ENCODE assay signal across 39 cellular contexts in the genomic region with DNA sequence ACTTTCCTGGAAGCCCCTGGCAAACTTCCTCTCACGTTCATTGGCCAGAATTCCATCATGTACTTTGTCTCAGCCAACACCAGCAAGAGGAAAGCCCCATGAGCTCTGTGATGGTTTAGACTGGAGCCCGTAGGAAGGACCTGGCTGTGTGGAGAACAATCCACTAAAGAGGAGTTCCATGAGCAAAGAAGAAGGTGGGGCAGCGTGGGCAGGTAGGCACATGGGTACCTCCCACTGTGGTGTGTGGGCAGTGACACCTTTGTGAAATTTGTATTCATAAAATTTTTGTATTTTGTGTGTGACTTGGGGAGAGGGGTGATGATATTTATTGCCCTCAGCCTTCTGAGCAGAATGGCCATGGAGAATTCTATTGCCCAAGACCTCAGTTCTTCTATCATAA.
"Had no signal": no experiment of that assay in that cellular context is flagged by ENCODE, and none has a peak within 500 bp of the region (broad histone marks: within the 10 kb centered on the region; RNA-seq: fewer than 3 reads in every experiment).

No MANE protein-coding gene starts in this region.

- H3K9me3 Mint-ChIP-seq: activated naive CD4-positive, alpha-beta T cell treated with anti-CD3 and anti-CD28 coated beads for 36 hours; activated naive CD4-positive, alpha-beta T cell treated with anti-CD3 and anti-CD28 coated beads, Interleukin-2, amount 50 U/mL, for 24 hours; activated naive CD4-positive, alpha-beta T cell treated with anti-CD3 and anti-CD28 coated beads, Interleukin-2, amount 50 U/mL, for 72 hours; activated naive CD8-positive, alpha-beta T cell treated with anti-CD3 and anti-CD28 coated beads for 36 hours; activated naive CD8-positive, alpha-beta T cell treated with anti-CD3 and anti-CD28 coated beads, Interleukin-2, amount 10 ng/mL, durations not matched to agents 7 days and 5 days; activated naive CD8-positive, alpha-beta T cell treated with anti-CD3 and anti-CD28 coated beads, Interleukin-2, amount 50 U/mL, for 24 hours; activated T-cell treated with anti-CD3 and anti-CD28 coated beads, Interleukin-2, amount 50 U/mL, for 24 hours; activated T-cell treated with anti-CD3 and anti-CD28 coated beads, Interleukin-2, amount 50 U/mL, for 4 hours; activated T-cell treated with anti-CD3 and anti-CD28 coated beads, Interleukin-2, amount 50 U/mL, for 72 hours; activated T-helper 17 cell treated with anti-CD3 and anti-CD28 coated beads, Interleukin-2, amount 50 U/mL, for 72 hours; activated T-helper 2 cell treated with anti-CD3 and anti-CD28 coated beads, Interferon-gamma antibody, Interleukin-2, Interleukin-4, amounts not matched to agents 10 μg/mL and 5 μg/mL and 100 μg/mL, durations not matched to agents 14 hours and 24 hours and 36 hours; central memory CD8-positive, alpha-beta T cell had no signal

- H3K9me3 ChIP-seq: adrenal gland, ascending aorta, body of pancreas, breast epithelium had no signal

- ATAC-seq: activated naive CD4-positive, alpha-beta T cell treated with anti-CD3 and anti-CD28 coated beads, Interleukin-2, amount 50 U/mL, for 72 hours; activated naive CD8-positive, alpha-beta T cell treated with anti-CD3 and anti-CD28 coated beads, Interleukin-2, amount 50 U/mL, for 24 hours; activated T-cell treated with anti-CD3 and anti-CD28 coated beads, Interleukin-2, amount 50 U/mL, for 4 hours; activated T-cell treated with anti-CD3 and anti-CD28 coated beads, Interleukin-2, amount 50 U/mL, for 72 hours; activated T-helper 17 cell treated with anti-CD3 and anti-CD28 coated beads, Interleukin-2, amount 50 U/mL, for 72 hours; body of pancreas had no signal

- H3K4me1 ChIP-seq: adrenal gland, ascending aorta, breast epithelium had no signal

- H3K27me3 Mint-ChIP-seq: activated naive CD4-positive, alpha-beta T cell treated with anti-CD3 and anti-CD28 coated beads, Interleukin-2, amount 10 ng/mL, durations not matched to agents 7 days and 5 days; activated naive CD4-positive, alpha-beta T cell treated with anti-CD3 and anti-CD28 coated beads, Interleukin-2, amount 50 U/mL, for 24 hours; activated naive CD8-positive, alpha-beta T cell; activated naive CD8-positive, alpha-beta T cell treated with anti-CD3 and anti-CD28 coated beads for 36 hours; activated naive CD8-positive, alpha-beta T cell treated with anti-CD3 and anti-CD28 coated beads, Interleukin-2, amount 10 ng/mL, durations not matched to agents 7 days and 5 days; activated naive CD8-positive, alpha-beta T cell treated with anti-CD3 and anti-CD28 coated beads, Interleukin-2, amount 50 U/mL, for 24 hours; activated T-cell treated with anti-CD3 and anti-CD28 coated beads, Interleukin-2, amount 50 U/mL, for 24 hours; activated T-helper 17 cell treated with anti-CD3 and anti-CD28 coated beads, Interleukin-2, amount 50 U/mL, for 72 hours; brain; central memory CD8-positive, alpha-beta T cell had no signal

- H3K4me3 ChIP-seq: adrenal gland, ascending aorta, body of pancreas, breast epithelium, cardiac muscle cell had no signal

- FAIRE-seq: astrocyte, bronchial epithelial cell had no signal

- H3K27me3 ChIP-seq: adrenal gland, ascending aorta, body of pancreas, brain microvascular endothelial cell, breast epithelium, cardiac muscle cell had no signal

- H3K36me3 ChIP-seq: adrenal gland, brain microvascular endothelial cell, breast epithelium, cardiac muscle cell had no signal

- DNase-seq: activated effector memory CD4-positive, alpha-beta T cell treated with anti-CD3 and anti-CD28 coated beads, Interleukin-2, amount 50 U/mL, for 16 hours; activated effector memory CD4-positive, alpha-beta T cell treated with Interleukin-2 at 50 U/mL for 16 hours; activated gamma-delta T cell; activated gamma-delta T cell treated with Interleukin-2 at 50 U/mL for 16 hours; activated naive CD4-positive, alpha-beta T cell; activated naive CD4-positive, alpha-beta T cell treated with anti-CD3 and anti-CD28 coated beads for 36 hours; activated naive CD4-positive, alpha-beta T cell treated with anti-CD3 and anti-CD28 coated beads, Interleukin-2, amount 10 ng/mL, durations not matched to agents 7 days and 5 days; activated naive CD4-positive, alpha-beta T cell treated with anti-CD3 and anti-CD28 coated beads, Interleukin-2, amount 50 U/mL, for 16 hours; activated naive CD4-positive, alpha-beta T cell treated with Interleukin-2 at 50 U/mL for 16 hours; activated naive CD8-positive, alpha-beta T cell treated with anti-CD3 and anti-CD28 coated beads for 36 hours; activated naive CD8-positive, alpha-beta T cell treated with anti-CD3 and anti-CD28 coated beads, Interleukin-2, amount 10 ng/mL, durations not matched to agents 7 days and 5 days; activated naive CD8-positive, alpha-beta T cell treated with anti-CD3 and anti-CD28 coated beads, Interleukin-2, amount 50 U/mL, for 24 hours; activated T-cell treated with anti-CD3 and anti-CD28 coated beads, Interleukin-2, amount 50 U/mL, for 1 hour; activated T-cell treated with anti-CD3 and anti-CD28 coated beads, Interleukin-2, amount 50 U/mL, for 24 hours; activated T-cell treated with anti-CD3 and anti-CD28 coated beads, Interleukin-2, amount 50 U/mL, for 4 hours; activated T-cell treated with anti-CD3 and anti-CD28 coated beads, Interleukin-2, amount 50 U/mL, for 48 hours; activated T-cell treated with anti-CD3 and anti-CD28 coated beads, Interleukin-2, amount 50 U/mL, for 72 hours; adrenal gland; amniotic stem cell; amygdala; anterior cingulate cortex; aorta; body of pancreas; brain microvascular endothelial cell; central memory CD4-positive, alpha-beta T cell; cerebellar nuclear complex had no signal

- H3K4me3 Mint-ChIP-seq: activated naive CD4-positive, alpha-beta T cell treated with anti-CD3 and anti-CD28 coated beads for 36 hours; activated naive CD4-positive, alpha-beta T cell treated with anti-CD3 and anti-CD28 coated beads, Interleukin-2, amount 10 ng/mL, durations not matched to agents 7 days and 5 days; activated naive CD4-positive, alpha-beta T cell treated with anti-CD3 and anti-CD28 coated beads, Interleukin-2, amount 50 U/mL, for 24 hours; activated naive CD8-positive, alpha-beta T cell; activated naive CD8-positive, alpha-beta T cell treated with anti-CD3 and anti-CD28 coated beads for 36 hours; activated naive CD8-positive, alpha-beta T cell treated with anti-CD3 and anti-CD28 coated beads, Interleukin-2, amount 10 ng/mL, durations not matched to agents 7 days and 5 days; activated naive CD8-positive, alpha-beta T cell treated with anti-CD3 and anti-CD28 coated beads, Interleukin-2, amount 50 U/mL, for 24 hours; activated T-cell treated with anti-CD3 and anti-CD28 coated beads, Interleukin-2, amount 50 U/mL, for 24 hours; activated T-cell treated with anti-CD3 and anti-CD28 coated beads, Interleukin-2, amount 50 U/mL, for 4 hours; activated T-cell treated with anti-CD3 and anti-CD28 coated beads, Interleukin-2, amount 50 U/mL, for 72 hours; activated T-helper 1 cell treated with anti-CD3 and anti-CD28 coated beads, Interleukin-12 subunit alpha, Interleukin-12 subunit beta, Interleukin-2, Interleukin-4 antibody, amounts not matched to agents 30 ng/mL and 10 ng/mL and 1 ng/mL, durations not matched to agents 14 hours and 24 hours and 36 hours; activated T-helper 17 cell treated with anti-CD3 and anti-CD28 coated beads, Interleukin-2, amount 50 U/mL, for 72 hours; brain; central memory CD8-positive, alpha-beta T cell had no signal

- H3K27ac ChIP-seq: adrenal gland, ascending aorta, body of pancreas, brain microvascular endothelial cell, breast epithelium, cardiac muscle cell had no signal

- H3K36me3 Mint-ChIP-seq: activated naive CD4-positive, alpha-beta T cell treated with anti-CD3 and anti-CD28 coated beads, Interleukin-2, amount 10 ng/mL, durations not matched to agents 7 days and 5 days; activated naive CD4-positive, alpha-beta T cell treated with anti-CD3 and anti-CD28 coated beads, Interleukin-2, amount 50 U/mL, for 72 hours had no signal

- H3K27ac Mint-ChIP-seq: activated naive CD4-positive, alpha-beta T cell treated with anti-CD3 and anti-CD28 coated beads for 36 hours; activated naive CD4-positive, alpha-beta T cell treated with anti-CD3 and anti-CD28 coated beads, Interleukin-2, amount 10 ng/mL, durations not matched to agents 7 days and 5 days; activated naive CD4-positive, alpha-beta T cell treated with anti-CD3 and anti-CD28 coated beads, Interleukin-2, amount 50 U/mL, for 24 hours; activated naive CD4-positive, alpha-beta T cell treated with anti-CD3 and anti-CD28 coated beads, Interleukin-2, amount 50 U/mL, for 72 hours; activated naive CD8-positive, alpha-beta T cell; activated naive CD8-positive, alpha-beta T cell treated with anti-CD3 and anti-CD28 coated beads for 36 hours; activated naive CD8-positive, alpha-beta T cell treated with anti-CD3 and anti-CD28 coated beads, Interleukin-2, amount 10 ng/mL, durations not matched to agents 7 days and 5 days; activated naive CD8-positive, alpha-beta T cell treated with anti-CD3 and anti-CD28 coated beads, Interleukin-2, amount 50 U/mL, for 24 hours; activated T-cell treated with anti-CD3 and anti-CD28 coated beads, Interleukin-2, amount 50 U/mL, for 24 hours; activated T-cell treated with anti-CD3 and anti-CD28 coated beads, Interleukin-2, amount 50 U/mL, for 72 hours; activated T-helper 1 cell treated with anti-CD3 and anti-CD28 coated beads, Interleukin-12 subunit alpha, Interleukin-12 subunit beta, Interleukin-2, Interleukin-4 antibody, amounts not matched to agents 30 ng/mL and 10 ng/mL and 1 ng/mL, durations not matched to agents 14 hours and 24 hours and 36 hours; activated T-helper 17 cell treated with anti-CD3 and anti-CD28 coated beads, Interleukin-2, amount 50 U/mL, for 72 hours; activated T-helper 2 cell treated with anti-CD3 and anti-CD28 coated beads, Interferon-gamma antibody, Interleukin-2, Interleukin-4, amounts not matched to agents 10 μg/mL and 5 μg/mL and 100 μg/mL, durations not matched to agents 14 hours and 24 hours and 36 hours; brain had no signal
